ENCODE assay signal across 26 cellular contexts in the genomic region with DNA sequence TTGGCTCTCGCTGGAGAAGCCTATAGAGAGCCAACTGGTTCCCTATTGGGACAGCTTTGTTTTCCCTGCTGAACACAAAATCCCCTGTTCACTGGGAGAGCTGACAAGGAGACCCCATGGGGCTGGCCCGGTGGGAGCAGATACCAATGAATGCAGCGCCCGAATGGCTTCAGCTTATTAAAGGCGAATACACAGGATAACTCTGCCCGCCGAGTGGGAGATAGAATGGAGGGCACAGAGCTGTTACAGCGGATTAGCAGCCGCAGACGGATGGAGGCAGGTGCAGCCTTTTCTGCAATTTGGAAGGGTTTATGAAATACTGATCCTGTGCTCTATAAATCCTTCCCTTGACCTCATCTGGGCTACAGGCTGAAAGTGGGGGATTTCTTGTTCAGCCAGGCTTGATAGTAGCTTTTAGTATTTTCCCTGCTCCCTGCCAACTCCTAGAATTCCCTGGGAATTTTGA.
DNase-seq lines count a peak whose midpoint lies in the region; ATAC-seq and TF ChIP-seq lines count a peak whose summit lies in the region.
"Had no signal": no experiment of that assay in that cellular context is flagged by ENCODE, and none has a peak within 500 bp of the region (broad histone marks: within the 10 kb centered on the region; RNA-seq: fewer than 3 reads in every experiment).

No MANE protein-coding gene starts in this region.

- H3K4me3 Mint-ChIP-seq in GM23338 = no peak overlapping the region
- H3K4me3 Mint-ChIP-seq in stimulated activated naive B cell treated with anti-CD40 and anti-IgM and Interleukin-4, amounts not matched to agents 10 μg/mL and 1 μg/mL and 100 μg/mL, for 72 hours = peak overlapping the region; percentile 23 to 63
- H3K4me3 Mint-ChIP-seq: activated CD8-positive, alpha-beta T cell treated with anti-CD3 and anti-CD28 coated beads for 36 hours; CD14-positive monocyte; dendritic cell treated with granulocyte-macrophage colony-stimulating factor and Interleukin-4, amounts not matched to agents 40 ng/mL and 50 ng/mL, for 4 days; HFFc6; type B pancreatic cell had no signal

- no peak overlapping the region for H3K27ac Mint-ChIP-seq in GM23338
- peak overlapping the region; percentile 96 for H3K27ac Mint-ChIP-seq in stimulated activated naive B cell treated with anti-CD40 and anti-IgM and Interleukin-4, amounts not matched to agents 10 μg/mL and 1 μg/mL and 100 μg/mL, for 72 hours
- H3K27ac Mint-ChIP-seq: activated CD8-positive, alpha-beta T cell treated with anti-CD3 and anti-CD28 coated beads for 36 hours; CD14-positive monocyte; dendritic cell treated with granulocyte-macrophage colony-stimulating factor and Interleukin-4, amounts not matched to agents 40 ng/mL and 50 ng/mL, for 4 days; HFFc6; type B pancreatic cell had no signal

- H3K79me2 ChIP-seq in GM23338 (replicated peaks; ENCODE audit: insufficient read depth) = no peaks in the 10 kb centered on the region

- intact Hi-C loops in mucosa of descending colon (cut with DNase I, micrococcal nuclease) (no loop called here), sigmoid colon (cut with DNase I) (no loop called here)

- no peaks in the 10 kb centered on the region; the same call in 1 of the 3 replicates for H3K9me3 Mint-ChIP-seq in GM23338
- H3K9me3 Mint-ChIP-seq in stimulated activated naive B cell treated with anti-CD40 and anti-IgM and Interleukin-4, amounts not matched to agents 10 μg/mL and 1 μg/mL and 100 μg/mL, for 72 hours = peaks cover 0 to 7% of the 10 kb centered on the region in 2 donors
- H3K9me3 Mint-ChIP-seq: activated CD8-positive, alpha-beta T cell treated with anti-CD3 and anti-CD28 coated beads for 36 hours; dendritic cell treated with granulocyte-macrophage colony-stimulating factor and Interleukin-4, amounts not matched to agents 40 ng/mL and 50 ng/mL, for 4 days; type B pancreatic cell had no signal

- no peak for TF ChIP-seq POLR2A in sigmoid colon (IDR thresholded peaks at IDR 0.05)

- H2AFZ ChIP-seq in GM23338 = no peak overlapping the region

- no peak for TF ChIP-seq CTCF in GM23338 (conservative IDR thresholded peaks at IDR 0.05; ENCODE audit: low read depth in 2 of 2)
- TF ChIP-seq CTCF in mucosa of descending colon (IDR thresholded peaks at IDR 0.05) = no peak
- TF ChIP-seq CTCF in sigmoid colon (IDR thresholded peaks at IDR 0.05) = no peak

- WGBS in sigmoid colon, 2 donors = 95 to 96% methylated on average over 10 of the region's 10 CpGs

- H3K4me3 ChIP-seq in GM23338 = no peak overlapping the region
- H3K4me3 ChIP-seq in mucosa of descending colon = no peak overlapping the region
- no peak overlapping the region for H3K4me3 ChIP-seq in MG63
- H3K4me3 ChIP-seq in sigmoid colon = no peak overlapping the region
- H3K4me3 ChIP-seq: esophagus squamous epithelium had no signal

- no peaks in the 10 kb centered on the region for H4K20me1 ChIP-seq in GM23338 (replicated peaks; ENCODE audit: insufficient read depth)

- H3K36me3 ChIP-seq in GM23338 (ENCODE audit: insufficient read depth) (no peaks in the 10 kb centered on the region), mucosa of descending colon (ENCODE audit: low read depth) (no peaks in the 10 kb centered on the region), MG63 (no peaks in the 10 kb centered on the region), sigmoid colon (no peaks in the 10 kb centered on the region)

- peaks cover 11% of the 10 kb centered on the region for H3K27me3 Mint-ChIP-seq in GM23338 (ENCODE audit: insufficient read depth, low read depth, poor library complexity)
- H3K27me3 Mint-ChIP-seq in stimulated activated naive B cell treated with anti-CD40 and anti-IgM and Interleukin-4, amounts not matched to agents 10 μg/mL and 1 μg/mL and 100 μg/mL, for 72 hours = no peaks in the 10 kb centered on the region
- H3K27me3 Mint-ChIP-seq: dendritic cell treated with granulocyte-macrophage colony-stimulating factor and Interleukin-4, amounts not matched to agents 40 ng/mL and 50 ng/mL, for 4 days had no signal

- no peak overlapping the region for H3K4me2 ChIP-seq in GM23338

- H3K9me3 ChIP-seq in mucosa of descending colon = no peaks in the 10 kb centered on the region
- H3K9me3 ChIP-seq in MG63 = no peaks in the 10 kb centered on the region
- no peaks in the 10 kb centered on the region for H3K9me3 ChIP-seq in sigmoid colon

- peak; percentile 19; the same call in 1 of the 3 replicates for ATAC-seq in GM23338
- no peak for ATAC-seq in mucosa of descending colon
- peak; percentile 15 to 16 for ATAC-seq in stimulated activated naive B cell treated with anti-CD40 and anti-IgM and Interleukin-4, amounts not matched to agents 10 μg/mL and 1 μg/mL and 100 μg/mL, for 72 hours (replicated peaks)
- ATAC-seq: activated CD4-positive, CD25-positive, alpha-beta regulatory T cell treated with anti-CD3 and anti-CD28 coated beads, Interleukin-2, amount 50 U/mL, for 24 hours; Panc1 had no signal

- no peak for TF ChIP-seq EP300 in sigmoid colon (IDR thresholded peaks at IDR 0.05)

- H3K4me1 Mint-ChIP-seq in GM23338 = peaks cover 15% of the 10 kb centered on the region
- peaks cover 42 to 56% of the 10 kb centered on the region in 2 donors for H3K4me1 Mint-ChIP-seq in stimulated activated naive B cell treated with anti-CD40 and anti-IgM and Interleukin-4, amounts not matched to agents 10 μg/mL and 1 μg/mL and 100 μg/mL, for 72 hours

- H3F3A ChIP-seq in GM23338 (replicated peaks; ENCODE audit: low read depth) = no peaks in the 10 kb centered on the region

- H3K27me3 ChIP-seq in GM23338 (ENCODE audit: insufficient read depth) (no peaks in the 10 kb centered on the region), MG63 (no peaks in the 10 kb centered on the region), sigmoid colon (no peaks in the 10 kb centered on the region)
- H3K27me3 ChIP-seq: esophagus squamous epithelium had no signal

- H3K4me1 ChIP-seq in GM23338 (ENCODE audit: insufficient read depth) (no peaks in the 10 kb centered on the region; the same call in 1 of the 2 replicates), mucosa of descending colon (ENCODE audit: low read depth) (no peaks in the 10 kb centered on the region), sigmoid colon (no peaks in the 10 kb centered on the region)

- no peaks in the 10 kb centered on the region for H3K36me3 Mint-ChIP-seq in GM23338 (ENCODE audit: low read depth)
- peaks cover 3 to 5% of the 10 kb centered on the region in 2 donors for H3K36me3 Mint-ChIP-seq in stimulated activated naive B cell treated with anti-CD40 and anti-IgM and Interleukin-4, amounts not matched to agents 10 μg/mL and 1 μg/mL and 100 μg/mL, for 72 hours
- H3K36me3 Mint-ChIP-seq: CD14-positive monocyte had no signal

- H3K27ac ChIP-seq in GM23338 (ENCODE audit: low read depth) (no peak overlapping the region), sigmoid colon (no peak overlapping the region)

- DNase-seq in GM23338 (ENCODE audit: low spot score) (no peak), NCI-H524 (lab: John Stamatoyannopoulos, UW) (peak; percentile 51 to 91), mucosa of descending colon (peak in 2 of 3 donors; percentile 2 to 15), MG63 (no peak), sigmoid colon (no peak), COLO829 (ENCODE audit: low spot score) (no peak)
- DNase-seq in stimulated activated naive B cell treated with anti-CD40 and anti-IgM and Interleukin-4, amounts not matched to agents 10 μg/mL and 1 μg/mL and 100 μg/mL, for 72 hours = no peak
- DNase-seq: Calu3; central memory CD4-positive, alpha-beta T cell; esophagus squamous epithelium; foreskin melanocyte; HFFc6; left cardiac atrium; mammary epithelial cell; NCI-H1694 treated with DMSO at 0.1 percent for 48 hours; NCI-H2171 treated with DMSO at 0.1 percent for 48 hours; NCI-H510A treated with DMSO at 0.1 percent for 48 hours; SIG-M5; small intestine; stimulated activated CD4-positive, alpha-beta T cell treated with anti-CD3 and anti-CD28 coated beads, Interleukin-1b, Interleukin-23, amount 100 ng/mL, for 48 hours had no signal

- no peaks in the 10 kb centered on the region for H3K9me2 ChIP-seq in GM23338 (ENCODE audit: insufficient read depth)

TF ChIP-seq in GM23338, 12 proteins besides CTCF, POLR2A, EP300 and RAD21 (continues in another document):
- TF ChIP-seq CREB1 (CRISPR knock-in tag; IDR thresholded peaks at IDR 0.05; ENCODE audit: low read depth) = no peak
- TF ChIP-seq NANOG (IDR thresholded peaks at IDR 0.05; ENCODE audit: borderline replicate concordance) = no peak
- TF ChIP-seq EZH2phosphoT487 (IDR thresholded peaks at IDR 0.05; ENCODE audit: unreplicated experiment) = no peak
- TF ChIP-seq, protein P1, sequence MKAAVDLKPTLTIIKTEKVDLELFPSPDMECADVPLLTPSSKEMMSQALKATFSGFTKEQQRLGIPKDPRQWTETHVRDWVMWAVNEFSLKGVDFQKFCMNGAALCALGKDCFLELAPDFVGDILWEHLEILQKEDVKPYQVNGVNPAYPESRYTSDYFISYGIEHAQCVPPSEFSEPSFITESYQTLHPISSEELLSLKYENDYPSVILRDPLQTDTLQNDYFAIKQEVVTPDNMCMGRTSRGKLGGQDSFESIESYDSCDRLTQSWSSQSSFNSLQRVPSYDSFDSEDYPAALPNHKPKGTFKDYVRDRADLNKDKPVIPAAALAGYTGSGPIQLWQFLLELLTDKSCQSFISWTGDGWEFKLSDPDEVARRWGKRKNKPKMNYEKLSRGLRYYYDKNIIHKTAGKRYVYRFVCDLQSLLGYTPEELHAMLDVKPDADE (IDR thresholded peaks at IDR 0.05) = no peak
- no peak for TF ChIP-seq ZNF331 (CRISPR knock-in tag; IDR thresholded peaks at IDR 0.05; ENCODE audit: low read depth)

Comparison
In these comparisons a context has a peak if more than half of its experiments do, and no peak if none do; other contexts are left out.
1. DNase-seq: peak in NCI-H524 (2 of 2) and mucosa of descending colon (2 of 3); none in GM23338 (single experiment), stimulated activated naive B cell treated with anti-CD40 and anti-IgM and Interleukin-4, amounts not matched to agents 10 μg/mL and 1 μg/mL and 100 μg/mL, for 72 hours (single experiment), MG63 (single experiment), sigmoid colon (single experiment) and COLO829 (single experiment).